In the genomic region with DNA sequence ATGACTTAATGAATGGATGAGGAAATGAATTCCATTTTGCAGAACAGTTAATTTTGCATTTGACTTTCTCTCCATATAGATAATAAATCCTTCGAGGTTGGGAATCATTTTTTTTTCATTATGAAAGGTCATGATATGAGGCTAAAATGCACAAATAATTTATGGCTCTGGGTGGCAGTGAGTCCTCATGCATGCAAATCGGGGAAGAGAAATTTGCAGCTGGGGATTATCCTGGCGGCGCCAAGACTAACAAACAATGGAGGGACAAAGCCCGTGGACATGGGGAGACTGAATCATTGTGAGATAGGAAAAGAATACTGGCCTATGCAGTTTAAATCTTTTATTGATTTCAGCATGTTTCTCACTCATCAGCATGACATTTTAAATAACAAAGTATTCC, we compare ENCODE assay signal across 12 cellular contexts.
A peak's percentile ranks its signal among the peaks of the same experiment; 100 is the strongest.
DNase-seq lines count a peak whose midpoint lies in the region; ATAC-seq and TF ChIP-seq lines count a peak whose summit lies in the region.
"Had no signal": no experiment of that assay in that cellular context is flagged by ENCODE, and none has a peak within 500 bp of the region (broad histone marks: within the 10 kb centered on the region; RNA-seq: fewer than 3 reads in every experiment).

No MANE protein-coding gene starts in this region.

- H3K27me3 Mint-ChIP-seq in activated T-cell treated with anti-CD3 and anti-CD28 coated beads, Interleukin-2, amount 50 U/mL, for 4 hours (ENCODE audit: low read depth) = peaks cover 20% of the 10 kb centered on the region

- no peaks in the 10 kb centered on the region for H4K20me1 ChIP-seq in SK-N-SH (ENCODE audit: insufficient read depth)

- H3K9me3 Mint-ChIP-seq in activated T-cell treated with anti-CD3 and anti-CD28 coated beads, Interleukin-2, amount 50 U/mL, for 4 hours = peaks cover 3% of the 10 kb centered on the region
- H3K9me3 Mint-ChIP-seq: activated CD8-positive, alpha-beta T cell treated with anti-CD3 and anti-CD28 coated beads for 36 hours; activated naive CD4-positive, alpha-beta T cell treated with anti-CD3 and anti-CD28 coated beads, Interleukin-2, amount 50 U/mL, for 72 hours; T-helper 1 cell treated with Interleukin-12 subunit alpha and Interleukin-12 subunit beta and Interleukin-4 antibody, amounts not matched to agents 30 μg/mL and 1 μg/mL, for 36 hours had no signal

- H3K4me1 ChIP-seq in SK-N-SH (ENCODE audit: control insufficient read depth in 1 of 2, insufficient read depth in 2 of 2, low read depth in 1 of 2, low read length in 1 of 2) = no peaks in the 10 kb centered on the region
- H3K4me1 ChIP-seq in uterus = no peaks in the 10 kb centered on the region

- CTCF ChIA-PET in SK-N-SH (lab: Yijun Ruan, JAX) = interaction anchor here (1.0 kb wide), 1 partner anchor 22 kb away, joined by 3 read pairs; no protein-coding TSS in a partner anchor

- H3K27ac ChIP-seq in SK-N-SH (ENCODE audit: low read depth in 2 of 2, low read length in 1 of 2) (no peak overlapping the region), temporal lobe (ENCODE audit: low read depth, low read length) (peak overlapping the region; percentile 92), uterus (no peak overlapping the region)

- no peak overlapping the region for H3K9ac ChIP-seq in SK-N-SH

- no peak for TF ChIP-seq POLR2A in uterus (IDR thresholded peaks at IDR 0.05)

- intact Hi-C loops in left ventricle myocardium superior (cut with micrococcal nuclease) (no loop called here), uterus (cut with DNase I; ENCODE audit: low total_unique reads) (no loop called here)

- POLR2A ChIA-PET in SK-N-SH (lab: Yijun Ruan, JAX) = no interaction called here

- H3K9me3 ChIP-seq in SK-N-SH = no peaks in the 10 kb centered on the region
- H3K9me3 ChIP-seq in uterus = no peaks in the 10 kb centered on the region

- no peak overlapping the region for H3K4me3 Mint-ChIP-seq in activated T-cell treated with anti-CD3 and anti-CD28 coated beads, Interleukin-2, amount 50 U/mL, for 4 hours
- H3K4me3 Mint-ChIP-seq: activated CD8-positive, alpha-beta T cell treated with anti-CD3 and anti-CD28 coated beads for 36 hours; T-helper 1 cell treated with Interleukin-12 subunit alpha and Interleukin-12 subunit beta and Interleukin-4 antibody, amounts not matched to agents 30 μg/mL and 1 μg/mL, for 36 hours had no signal

- no peak for TF ChIP-seq EP300 in SK-N-SH (IDR thresholded peaks at IDR 0.05; ENCODE audit: borderline replicate concordance in 1 of 2, low read depth in 1 of 2, low read length in 1 of 2)

- H2AFZ ChIP-seq in SK-N-SH (ENCODE audit: low read depth) = no peak overlapping the region

- DNase-seq in SK-N-SH (no peak), amygdala (lab: John Stamatoyannopoulos, UW) (peak in 53 of 56 donors; percentile 0 to 87 (median 49)), left ventricle myocardium superior (no peak), NCI-H2227 (lab: John Stamatoyannopoulos, UW; ENCODE audit: unreplicated experiment) (no peak), uterus (no peak)
- no peak for DNase-seq in activated T-cell treated with anti-CD3 and anti-CD28 coated beads, Interleukin-2, amount 50 U/mL, for 4 hours
- DNase-seq: activated CD8-positive, alpha-beta T cell treated with anti-CD3 and anti-CD28 coated beads for 36 hours; stimulated activated naive CD4-positive, alpha-beta T cell had no signal

- no peaks in the 10 kb centered on the region for H3K79me2 ChIP-seq in SK-N-SH (ENCODE audit: insufficient read depth)

- 49% methylated on average over 5 of the region's 5 CpGs for WGBS in SK-N-SH (ENCODE audit: low lambda C conversion rate)

- no peaks in the 10 kb centered on the region for H3F3A ChIP-seq in SK-N-SH (replicated peaks; ENCODE audit: insufficient read depth)

- H3K36me3 ChIP-seq in SK-N-SH (replicated peaks in 1 of 2; ENCODE audit: control insufficient read depth in 1 of 2, insufficient read depth in 2 of 2, low read length in 1 of 2) = no peaks in the 10 kb centered on the region
- H3K36me3 ChIP-seq in uterus = no peaks in the 10 kb centered on the region

- H3K36me3 Mint-ChIP-seq in activated T-cell treated with anti-CD3 and anti-CD28 coated beads, Interleukin-2, amount 50 U/mL, for 4 hours (ENCODE audit: insufficient read depth) = no peaks in the 10 kb centered on the region
- H3K36me3 Mint-ChIP-seq: activated naive CD4-positive, alpha-beta T cell treated with anti-CD3 and anti-CD28 coated beads, Interleukin-2, amount 50 U/mL, for 72 hours had no signal

- H3K4me2 ChIP-seq in SK-N-SH = no peak overlapping the region

- no peaks in the 10 kb centered on the region for H3K4me1 Mint-ChIP-seq in activated T-cell treated with anti-CD3 and anti-CD28 coated beads, Interleukin-2, amount 50 U/mL, for 4 hours (ENCODE audit: low read depth)

- TF ChIP-seq RAD21 in SK-N-SH (IDR thresholded peaks at IDR 0.05; ENCODE audit: low read length) = peak; percentile 34; the same call in 1 of the 2 replicates

- no peaks in the 10 kb centered on the region for H3K9me2 ChIP-seq in SK-N-SH

- TF ChIP-seq CTCF in SK-N-SH (IDR thresholded peaks at IDR 0.05) (no peak), uterus (IDR thresholded peaks at IDR 0.05) (no peak)

- H3K4me3 ChIP-seq in SK-N-SH (ENCODE audit: low read depth in 2 of 2, low read length in 1 of 2) (no peak overlapping the region), uterus (no peak overlapping the region)

- ATAC-seq in SK-N-SH treated with all-trans-retinoic acid at 6 μM for 48 hours (no peak), left ventricle myocardium superior (peak; percentile 60)
- ATAC-seq in activated T-cell treated with anti-CD3 and anti-CD28 coated beads, Interleukin-2, amount 50 U/mL, for 4 hours = no peak
- ATAC-seq: activated CD8-positive, alpha-beta T cell treated with anti-CD3 and anti-CD28 coated beads for 36 hours; activated naive CD4-positive, alpha-beta T cell treated with anti-CD3 and anti-CD28 coated beads, Interleukin-2, amount 50 U/mL, for 72 hours had no signal

- H3K27me3 ChIP-seq in SK-N-SH (ENCODE audit: insufficient read depth) = no peaks in the 10 kb centered on the region
- H3K27me3 ChIP-seq in uterus = no peaks in the 10 kb centered on the region

TF ChIP-seq in SK-N-SH, 30 proteins besides CTCF, POLR2A, EP300 and RAD21 (continues in another document):
- TF ChIP-seq RFX5 (IDR thresholded peaks at IDR 0.05; ENCODE audit: low read length) (no peak), NRF1 (IDR thresholded peaks at IDR 0.05; ENCODE audit: low read depth, low read length) (no peak), ELF1 (IDR thresholded peaks at IDR 0.05) (no peak), TAF1 (IDR thresholded peaks at IDR 0.05; ENCODE audit: borderline replicate concordance, low read depth, low read length) (no peak), NFIC (IDR thresholded peaks at IDR 0.05; ENCODE audit: borderline replicate concordance) (no peak), GABPA (IDR thresholded peaks at IDR 0.05; ENCODE audit: low read depth) (no peak), POLR2AphosphoS5 (IDR thresholded peaks at IDR 0.05; ENCODE audit: low read depth, low read length) (no peak), TEAD4 (IDR thresholded peaks at IDR 0.05; ENCODE audit: borderline replicate concordance, insufficient read depth) (no peak)
- TF ChIP-seq, protein P1, sequence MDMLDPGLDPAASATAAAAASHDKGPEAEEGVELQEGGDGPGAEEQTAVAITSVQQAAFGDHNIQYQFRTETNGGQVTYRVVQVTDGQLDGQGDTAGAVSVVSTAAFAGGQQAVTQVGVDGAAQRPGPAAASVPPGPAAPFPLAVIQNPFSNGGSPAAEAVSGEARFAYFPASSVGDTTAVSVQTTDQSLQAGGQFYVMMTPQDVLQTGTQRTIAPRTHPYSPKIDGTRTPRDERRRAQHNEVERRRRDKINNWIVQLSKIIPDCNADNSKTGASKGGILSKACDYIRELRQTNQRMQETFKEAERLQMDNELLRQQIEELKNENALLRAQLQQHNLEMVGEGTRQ (IDR thresholded peaks at IDR 0.05; ENCODE audit: borderline replicate concordance, low read depth, low read length) = no peak
- TF ChIP-seq, protein P2, sequence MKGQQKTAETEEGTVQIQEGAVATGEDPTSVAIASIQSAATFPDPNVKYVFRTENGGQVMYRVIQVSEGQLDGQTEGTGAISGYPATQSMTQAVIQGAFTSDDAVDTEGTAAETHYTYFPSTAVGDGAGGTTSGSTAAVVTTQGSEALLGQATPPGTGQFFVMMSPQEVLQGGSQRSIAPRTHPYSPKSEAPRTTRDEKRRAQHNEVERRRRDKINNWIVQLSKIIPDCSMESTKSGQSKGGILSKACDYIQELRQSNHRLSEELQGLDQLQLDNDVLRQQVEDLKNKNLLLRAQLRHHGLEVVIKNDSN (IDR thresholded peaks at IDR 0.05; ENCODE audit: borderline replicate concordance, low read depth) = no peak

TF ChIP-seq in SK-N-SH treated with all-trans-retinoic acid at 6 μM for 48 hours, 23 proteins besides CTCF, POLR2A, EP300 and RAD21:
- TF ChIP-seq, protein P3, sequence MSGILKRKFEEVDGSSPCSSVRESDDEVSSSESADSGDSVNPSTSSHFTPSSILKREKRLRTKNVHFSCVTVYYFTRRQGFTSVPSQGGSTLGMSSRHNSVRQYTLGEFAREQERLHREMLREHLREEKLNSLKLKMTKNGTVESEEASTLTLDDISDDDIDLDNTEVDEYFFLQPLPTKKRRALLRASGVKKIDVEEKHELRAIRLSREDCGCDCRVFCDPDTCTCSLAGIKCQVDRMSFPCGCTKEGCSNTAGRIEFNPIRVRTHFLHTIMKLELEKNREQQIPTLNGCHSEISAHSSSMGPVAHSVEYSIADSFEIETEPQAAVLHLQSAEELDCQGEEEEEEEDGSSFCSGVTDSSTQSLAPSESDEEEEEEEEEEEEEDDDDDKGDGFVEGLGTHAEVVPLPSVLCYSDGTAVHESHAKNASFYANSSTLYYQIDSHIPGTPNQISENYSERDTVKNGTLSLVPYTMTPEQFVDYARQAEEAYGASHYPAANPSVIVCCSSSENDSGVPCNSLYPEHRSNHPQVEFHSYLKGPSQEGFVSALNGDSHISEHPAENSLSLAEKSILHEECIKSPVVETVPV (CRISPR knock-in tag; IDR thresholded peaks at IDR 0.05) = no peak
- TF ChIP-seq OSR1 (CRISPR knock-in tag; IDR thresholded peaks at IDR 0.05) = no peak
- TF ChIP-seq TCF4 (CRISPR knock-in tag; IDR thresholded peaks at IDR 0.05; ENCODE audit: borderline replicate concordance) = no peak
- no peak for TF ChIP-seq ZFP30 (CRISPR knock-in tag; IDR thresholded peaks at IDR 0.05)
- no peak for TF ChIP-seq ZNF8 (CRISPR knock-in tag; IDR thresholded peaks at IDR 0.05)
TF ChIP-seq in SK-N-SH treated with all-trans-retinoic acid at 6 μM for 48 hours: peak in this region for 0.

Comparison
In these comparisons a context has a peak if more than half of its experiments do, and no peak if none do; other contexts are left out.
1. DNase-seq: peak in amygdala (53 of 56); none in SK-N-SH (single experiment), left ventricle myocardium superior (single experiment), NCI-H2227 (single experiment), activated T-cell treated with anti-CD3 and anti-CD28 coated beads, Interleukin-2, amount 50 U/mL, for 4 hours (single experiment) and uterus (0 of 2).